ENCODE assay signal across 12 cellular contexts in genomic region chr17:80724723-80725388, GRCh38.
DNase-seq lines count a peak whose midpoint lies in the region; ATAC-seq, FAIRE-seq and TF ChIP-seq lines count a peak whose summit lies in the region.
"Had no signal": no experiment of that assay in that cellular context is flagged by ENCODE, and none has a peak within 500 bp of the region (broad histone marks: within the 10 kb centered on the region; RNA-seq: fewer than 3 reads in every experiment).

No MANE protein-coding gene starts in this region.

- TF ChIP-seq POLR2A in GM12891 (IDR thresholded peaks at IDR 0.05; ENCODE audit: low read depth, low read length), result no peak

- H3K36me3 ChIP-seq in brain microvascular endothelial cell (replicated peaks), result no peaks in the 10 kb centered on the region

- H3K27me3 ChIP-seq in brain microvascular endothelial cell (replicated peaks), result no peaks in the 10 kb centered on the region

- H3K27ac ChIP-seq in brain microvascular endothelial cell, result peak overlapping the region; percentile 91

- peak; percentile 61 for DNase-seq in AG08396 (ENCODE audit: low spot score)
- peak; percentile 66 for DNase-seq in HS-27A (ENCODE audit: low read depth)
- DNase-seq in brain microvascular endothelial cell, result peak; percentile 81
- DNase-seq in myocyte (ENCODE audit: low read depth), result peak; percentile 78
- DNase-seq in GM12891 (ENCODE audit: insufficient read length, low spot score), result no peak
- no peak for DNase-seq in amygdala (lab: John Stamatoyannopoulos, UW)
- no peak for DNase-seq in stimulated activated CD4-positive, alpha-beta T cell treated with anti-CD3 and anti-CD28 coated beads, Interleukin-2, amount 100 ng/mL, for 24 hours
- DNase-seq: activated B cell treated with CpG ODN at 0.5 μM for 24 hours; activated naive CD8-positive, alpha-beta T cell treated with anti-CD3 and anti-CD28 coated beads for 36 hours; NK-92 treated with Interleukin-12 subunit alpha and Interleukin-12 subunit beta, amount 100 ng/mL, for 24 hours had no signal

- peak overlapping the region; percentile 20 for H3K4me3 ChIP-seq in brain microvascular endothelial cell (ENCODE audit: low read depth, low read length)

- no peak for ATAC-seq in GM18858 (IDR thresholded peaks at IDR 0.05; ENCODE audit: unreplicated experiment)

- TF ChIP-seq CTCF in brain microvascular endothelial cell (IDR thresholded peaks at IDR 0.05; ENCODE audit: low read depth, low read length, missing control alignments), result no peak

- FAIRE-seq in GM12891 (lab: Jason Lieb, UNC), result no peak
- FAIRE-seq: frontal cortex had no signal

- in situ Hi-C loops in brain microvascular endothelial cell (cut with HindIII; ENCODE audit: low pct_ligation_motif_present, low sequenced_read_pairs), result no loop called here

TF ChIP-seq in GM12891, 5 proteins besides CTCF, POLR2A, EP300 and RAD21:
- no peak for TF ChIP-seq POU2F2 (IDR thresholded peaks at IDR 0.05; ENCODE audit: low read depth, low read length)
- no peak for TF ChIP-seq TAF1 (IDR thresholded peaks at IDR 0.05; ENCODE audit: low read depth, low read length)
- no peak for TF ChIP-seq PAX5 (IDR thresholded peaks at IDR 0.05; ENCODE audit: insufficient read depth, low read length, severe bottlenecking)
- no peak for TF ChIP-seq SPI1 (IDR thresholded peaks at IDR 0.05; ENCODE audit: low read depth, low read length)
- TF ChIP-seq POLR2AphosphoS5 (IDR thresholded peaks at IDR 0.05; ENCODE audit: low read depth, low read length), result no peak

Comparison
In these comparisons a context has a peak if more than half of its experiments do, and no peak if none do; other contexts are left out.
1. DNase-seq: peak in AG08396 (single experiment), HS-27A (single experiment), brain microvascular endothelial cell (single experiment) and myocyte (single experiment); none in GM12891 (single experiment), amygdala (0 of 56) and stimulated activated CD4-positive, alpha-beta T cell treated with anti-CD3 and anti-CD28 coated beads, Interleukin-2, amount 100 ng/mL, for 24 hours (0 of 2).